20 cellular contexts compared by ENCODE assay signal in genomic region chr14:100263141-100263540, GRCh38. TPM values are rescaled to one million over a fixed set of nuclear protein-coding genes. Genes with fewer than 3 reads are reported as not detected.
DNase-seq lines count a peak whose midpoint lies in the region; ATAC-seq, FAIRE-seq and TF ChIP-seq lines count a peak whose summit lies in the region.
"Had no signal": no experiment of that assay in that cellular context is flagged by ENCODE, and none has a peak within 500 bp of the region (broad histone marks: within the 10 kb centered on the region; RNA-seq: fewer than 3 reads in every experiment).

No MANE protein-coding gene starts in this region.

- H3K4me2 ChIP-seq in astrocyte (ENCODE audit: low read length): no peak overlapping the region

- no peaks in the 10 kb centered on the region for H3K27me3 ChIP-seq in astrocyte (ENCODE audit: insufficient read depth, low read length)

- H3K4me3 ChIP-seq in astrocyte (ENCODE audit: insufficient read depth, low read depth, low read length) (no peak overlapping the region), skeletal muscle cell (ENCODE audit: low read depth, low read length) (no peak overlapping the region)

- no peak overlapping the region for H3K27ac ChIP-seq in astrocyte (ENCODE audit: low read depth, low read length)
- H3K27ac ChIP-seq: 22Rv1 had no signal

- H3K36me3 ChIP-seq in astrocyte (ENCODE audit: insufficient read depth, low read length): no peaks in the 10 kb centered on the region

- H3K9me3 Mint-ChIP-seq in activated CD4-positive, alpha-beta T cell treated with anti-CD3 and anti-CD28 coated beads for 36 hours (ENCODE audit: low read depth): no peaks in the 10 kb centered on the region
- H3K9me3 Mint-ChIP-seq in astrocyte (ENCODE audit: unreplicated experiment): no peaks in the 10 kb centered on the region
- no peaks in the 10 kb centered on the region for H3K9me3 Mint-ChIP-seq in stimulated activated naive CD8-positive, alpha-beta T cell treated with anti-CD3 and anti-CD28 coated beads, Interleukin-15, amount 100 ng/mL, for 72 hours
- H3K9me3 Mint-ChIP-seq: central memory CD8-positive, alpha-beta T cell; mesothelial cell of epicardium had no signal

- no peak overlapping the region for H3K9ac ChIP-seq in astrocyte (ENCODE audit: low read length)

- no peak for TF ChIP-seq CTCF in astrocyte (IDR thresholded peaks at IDR 0.05; ENCODE audit: insufficient read depth, low read depth, low read length)

- no peak for FAIRE-seq in astrocyte (lab: Jason Lieb, UNC)
- FAIRE-seq: endometrium, keratinocyte, small intestine, TTC549 had no signal

- peaks cover 97% of the 10 kb centered on the region for H3K79me2 ChIP-seq in astrocyte (ENCODE audit: insufficient read depth, low read length)

- ATAC-seq in activated CD4-positive, alpha-beta T cell treated with anti-CD3 and anti-CD28 coated beads for 36 hours: no peak
- ATAC-seq in stimulated activated naive CD8-positive, alpha-beta T cell treated with anti-CD3 and anti-CD28 coated beads, Interleukin-15, amount 100 ng/mL, for 72 hours: no peak

- POLR2A ChIA-PET in activated CD4-positive, alpha-beta T cell treated with anti-CD3 and anti-CD28 coated beads for 36 hours (lab: Charles Lee): interaction anchor here (0.6 kb wide), 1 partner anchor 388 kb away, joined by 4 read pairs; no protein-coding TSS in a partner anchor

- intact Hi-C loops in activated CD4-positive, alpha-beta T cell treated with anti-CD3 and anti-CD28 coated beads for 36 hours (cut with DNase I, micrococcal nuclease): no loop called here

- peaks cover 46% of the 10 kb centered on the region for H3K36me3 Mint-ChIP-seq in activated CD4-positive, alpha-beta T cell treated with anti-CD3 and anti-CD28 coated beads for 36 hours (ENCODE audit: low read depth)
- peaks cover 21% of the 10 kb centered on the region for H3K36me3 Mint-ChIP-seq in astrocyte (ENCODE audit: low read depth, unreplicated experiment)

- H3K27me3 Mint-ChIP-seq in activated CD4-positive, alpha-beta T cell treated with anti-CD3 and anti-CD28 coated beads for 36 hours: no peaks in the 10 kb centered on the region
- no peaks in the 10 kb centered on the region for H3K27me3 Mint-ChIP-seq in astrocyte (ENCODE audit: low read depth, unreplicated experiment)
- no peaks in the 10 kb centered on the region for H3K27me3 Mint-ChIP-seq in stimulated activated naive CD8-positive, alpha-beta T cell treated with anti-CD3 and anti-CD28 coated beads, Interleukin-15, amount 100 ng/mL, for 72 hours
- H3K27me3 Mint-ChIP-seq: central memory CD8-positive, alpha-beta T cell had no signal

- peak overlapping the region; percentile 72 for H3K27ac Mint-ChIP-seq in activated CD4-positive, alpha-beta T cell treated with anti-CD3 and anti-CD28 coated beads for 36 hours
- peak overlapping the region; percentile 38 for H3K27ac Mint-ChIP-seq in astrocyte (ENCODE audit: unreplicated experiment)
- peak overlapping the region in 1 of 2 donors; percentile 63 for H3K27ac Mint-ChIP-seq in stimulated activated naive CD8-positive, alpha-beta T cell treated with anti-CD3 and anti-CD28 coated beads, Interleukin-15, amount 100 ng/mL, for 72 hours
- H3K27ac Mint-ChIP-seq: mesothelial cell of epicardium had no signal

- H3K4me1 Mint-ChIP-seq in activated CD4-positive, alpha-beta T cell treated with anti-CD3 and anti-CD28 coated beads for 36 hours: peaks cover 82% of the 10 kb centered on the region
- peaks cover 22% of the 10 kb centered on the region for H3K4me1 Mint-ChIP-seq in astrocyte (ENCODE audit: low read depth, unreplicated experiment)
- H3K4me1 Mint-ChIP-seq in stimulated activated naive CD8-positive, alpha-beta T cell treated with anti-CD3 and anti-CD28 coated beads, Interleukin-15, amount 100 ng/mL, for 72 hours: peaks cover 89% of the 10 kb centered on the region
- H3K4me1 Mint-ChIP-seq: mesothelial cell of epicardium had no signal

- peaks cover 93% of the 10 kb centered on the region for H4K20me1 ChIP-seq in astrocyte (ENCODE audit: insufficient read depth, low read length)

- no peak overlapping the region for H2AFZ ChIP-seq in astrocyte (ENCODE audit: low read depth, low read length)

- H3K4me3 Mint-ChIP-seq in activated CD4-positive, alpha-beta T cell treated with anti-CD3 and anti-CD28 coated beads for 36 hours: no peak overlapping the region
- H3K4me3 Mint-ChIP-seq in astrocyte (ENCODE audit: unreplicated experiment): no peak overlapping the region
- no peak overlapping the region for H3K4me3 Mint-ChIP-seq in stimulated activated naive CD8-positive, alpha-beta T cell treated with anti-CD3 and anti-CD28 coated beads, Interleukin-15, amount 100 ng/mL, for 72 hours
- H3K4me3 Mint-ChIP-seq: central memory CD8-positive, alpha-beta T cell; mesothelial cell of epicardium had no signal

- CTCF ChIA-PET in activated CD4-positive, alpha-beta T cell treated with anti-CD3 and anti-CD28 coated beads for 36 hours (lab: Charles Lee): interaction anchor here (0.8 to 2.1 kb wide), 4 partner anchors 10 to 22 kb away, joined by 3 to 5 read pairs (median 3); no protein-coding TSS in a partner anchor

- H3K4me1 ChIP-seq in astrocyte (ENCODE audit: insufficient read depth, low read length): no peaks in the 10 kb centered on the region

- no peaks in the 10 kb centered on the region for H3K9me3 ChIP-seq in astrocyte (ENCODE audit: insufficient read depth, low read depth, low read length)

- no peak for DNase-seq in activated CD4-positive, alpha-beta T cell treated with anti-CD3 and anti-CD28 coated beads for 36 hours
- no peak for DNase-seq in activated CD4-positive, alpha-beta T cell treated with anti-CD3 and anti-CD28 coated beads for 4 hours
- DNase-seq in M059J (ENCODE audit: low read depth) (peak; percentile 65), astrocyte (ENCODE audit: low read depth) (peak; percentile 22), skeletal muscle cell (ENCODE audit: low read depth) (peak; percentile 23), LoVo (ENCODE audit: low spot score) (no peak), ureter (ENCODE audit: low spot score) (no peak)
- no peak for DNase-seq in stimulated activated naive CD8-positive, alpha-beta T cell treated with anti-CD3 and anti-CD28 coated beads, Interleukin-15, amount 100 ng/mL, for 72 hours
- DNase-seq: activated naive CD4-positive, alpha-beta T cell; NCI-H345; nucleus accumbens; small intestine had no signal

RNA-seq across cellular contexts. Expression of gene YY1, which starts 24.2 kb away (rescaled TPM):
- 100 to 1,000 TPM in 1 of 2 experiments, 10 to 100 TPM in 1; 99.7 to 104 TPM for total RNA-seq in activated CD4-positive, alpha-beta T cell treated with anti-CD3 and anti-CD28 coated beads for 36 hours
- 25.9 and 39.5 TPM in 2 replicates for total RNA-seq in M059J (2014; rRNA removed; shearing (Covaris generic))
- total RNA-seq in astrocyte (84.5 and 87.5 TPM in 2 replicates), ureter (79.4 TPM)

RNA-seq across cellular contexts. Expression of gene SLC25A29, which starts 43.1 kb away (rescaled TPM):
- total RNA-seq in activated CD4-positive, alpha-beta T cell treated with anti-CD3 and anti-CD28 coated beads for 36 hours: 1 to 10 TPM; 5.4 to 5.8 TPM
- 5.0 and 18.8 TPM in 2 replicates for total RNA-seq in M059J (2014; rRNA removed; shearing (Covaris generic))
- 24.3 and 30.2 TPM in 2 replicates for total RNA-seq in astrocyte
- 58.4 TPM for total RNA-seq in ureter

RNA-seq across cellular contexts. Expression of gene SLC25A47, which starts 60.0 kb away (rescaled TPM):
- total RNA-seq in activated CD4-positive, alpha-beta T cell treated with anti-CD3 and anti-CD28 coated beads for 36 hours: not detected
- total RNA-seq in M059J (2014; rRNA removed; shearing (Covaris generic)): not detected in 2 replicates
- total RNA-seq in astrocyte (not detected in 2 replicates), ureter (not detected)
- total RNA-seq: activated CD8-positive, alpha-beta memory T cell treated with anti-CD3 and anti-CD28 coated beads for 36 hours; glomerular endothelial cell; mesothelial cell of epicardium had no signal

Comparison
In these comparisons a context has a peak if more than half of its experiments do, and no peak if none do; other contexts are left out.
1. DNase-seq: peak in M059J (single experiment), astrocyte (single experiment) and skeletal muscle cell (single experiment); none in activated CD4-positive, alpha-beta T cell treated with anti-CD3 and anti-CD28 coated beads for 36 hours (single experiment), activated CD4-positive, alpha-beta T cell treated with anti-CD3 and anti-CD28 coated beads for 4 hours (0 of 2), LoVo (single experiment), stimulated activated naive CD8-positive, alpha-beta T cell treated with anti-CD3 and anti-CD28 coated beads, Interleukin-15, amount 100 ng/mL, for 72 hours (0 of 2) and ureter (single experiment).